In genomic region chr19:48516536-48516935, GRCh38 we compare ENCODE assay signal across 2 cellular contexts.
A peak's percentile ranks its signal among the peaks of the same experiment; 100 is the strongest.
TF ChIP-seq lines count a peak whose summit lies in the region.

No MANE protein-coding gene starts in this region.

TF ChIP-seq in HepG2, 621 proteins besides CTCF, POLR2A, EP300 and RAD21:
- TF ChIP-seq THAP11 (CRISPR knock-in tag; IDR thresholded peaks at IDR 0.05) (peak; percentile 32; the same call in 1 of the 2 replicates), ZNF234 (CRISPR knock-in tag; conservative IDR thresholded peaks at IDR 0.05) (no peak)

TF ChIP-seq in HEK293T, 16 proteins besides CTCF, POLR2A, EP300 and RAD21:
- TF ChIP-seq BHLHE40 (IDR thresholded peaks at IDR 0.05; ENCODE audit: borderline replicate concordance) (no peak), SP1 (IDR thresholded peaks at IDR 0.05) (no peak), SUZ12 (IDR thresholded peaks at IDR 0.05) (no peak), ARNT (IDR thresholded peaks at IDR 0.05) (no peak), ELF4 (IDR thresholded peaks at IDR 0.05) (no peak), CTBP1 (IDR thresholded peaks at IDR 0.05; ENCODE audit: borderline replicate concordance) (no peak), FOXK2 (IDR thresholded peaks at IDR 0.05) (no peak), ZNF384 (IDR thresholded peaks at IDR 0.05) (no peak), FOXA1 (IDR thresholded peaks at IDR 0.05) (no peak), HDGF (IDR thresholded peaks at IDR 0.05; ENCODE audit: borderline replicate concordance) (no peak)
- TF ChIP-seq, protein P1, sequence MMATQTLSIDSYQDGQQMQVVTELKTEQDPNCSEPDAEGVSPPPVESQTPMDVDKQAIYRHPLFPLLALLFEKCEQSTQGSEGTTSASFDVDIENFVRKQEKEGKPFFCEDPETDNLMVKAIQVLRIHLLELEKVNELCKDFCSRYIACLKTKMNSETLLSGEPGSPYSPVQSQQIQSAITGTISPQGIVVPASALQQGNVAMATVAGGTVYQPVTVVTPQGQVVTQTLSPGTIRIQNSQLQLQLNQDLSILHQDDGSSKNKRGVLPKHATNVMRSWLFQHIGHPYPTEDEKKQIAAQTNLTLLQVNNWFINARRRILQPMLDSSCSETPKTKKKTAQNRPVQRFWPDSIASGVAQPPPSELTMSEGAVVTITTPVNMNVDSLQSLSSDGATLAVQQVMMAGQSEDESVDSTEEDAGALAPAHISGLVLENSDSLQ (IDR thresholded peaks at IDR 0.05), result no peak
